1 cellular context compared by ENCODE assay signal in the genomic region with DNA sequence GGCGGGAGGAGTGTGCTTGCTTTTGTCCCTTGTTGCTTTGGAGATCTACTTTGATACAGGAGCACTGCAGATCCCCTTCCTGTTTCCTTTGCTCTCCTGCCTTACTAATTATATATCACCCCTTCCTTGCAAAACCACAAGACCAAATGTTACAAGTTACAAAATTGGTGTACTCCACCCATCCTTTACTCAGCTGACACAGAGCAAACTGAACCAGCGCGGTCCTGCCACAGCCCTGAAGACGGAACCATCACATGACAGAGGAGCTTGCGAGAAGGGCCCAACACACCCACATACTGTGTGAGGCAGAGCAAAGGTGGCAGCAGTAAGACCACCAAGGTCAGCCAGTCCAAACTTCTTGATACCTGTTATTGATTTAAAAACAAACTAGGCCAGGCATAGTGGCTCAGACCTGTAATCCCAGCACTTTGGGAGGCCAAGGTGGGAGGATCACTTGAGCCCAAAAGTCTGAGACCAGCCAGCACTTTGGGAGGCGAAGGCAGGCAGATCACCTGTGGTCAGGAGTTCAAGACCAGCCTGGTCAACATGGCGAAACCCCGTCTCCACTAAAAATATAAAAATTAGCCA.
TF ChIP-seq lines count a peak whose summit lies in the region.

No MANE protein-coding gene starts in this region.

TF ChIP-seq in HepG2, 621 proteins besides CTCF, POLR2A, EP300 and RAD21 (continues in another document):
- 0 out of 2 replicates have a peak, but pooled peaks have one; percentile 36 for TF ChIP-seq ZKSCAN5 (CRISPR knock-in tag; IDR thresholded peaks at IDR 0.05)
- TF ChIP-seq FOSL2 (CRISPR knock-in tag; IDR thresholded peaks at IDR 0.05) = peak; percentile 78
- TF ChIP-seq ZSCAN21 (CRISPR knock-in tag; IDR thresholded peaks at IDR 0.05; ENCODE audit: borderline replicate concordance) = no peak
- TF ChIP-seq, protein P1, sequence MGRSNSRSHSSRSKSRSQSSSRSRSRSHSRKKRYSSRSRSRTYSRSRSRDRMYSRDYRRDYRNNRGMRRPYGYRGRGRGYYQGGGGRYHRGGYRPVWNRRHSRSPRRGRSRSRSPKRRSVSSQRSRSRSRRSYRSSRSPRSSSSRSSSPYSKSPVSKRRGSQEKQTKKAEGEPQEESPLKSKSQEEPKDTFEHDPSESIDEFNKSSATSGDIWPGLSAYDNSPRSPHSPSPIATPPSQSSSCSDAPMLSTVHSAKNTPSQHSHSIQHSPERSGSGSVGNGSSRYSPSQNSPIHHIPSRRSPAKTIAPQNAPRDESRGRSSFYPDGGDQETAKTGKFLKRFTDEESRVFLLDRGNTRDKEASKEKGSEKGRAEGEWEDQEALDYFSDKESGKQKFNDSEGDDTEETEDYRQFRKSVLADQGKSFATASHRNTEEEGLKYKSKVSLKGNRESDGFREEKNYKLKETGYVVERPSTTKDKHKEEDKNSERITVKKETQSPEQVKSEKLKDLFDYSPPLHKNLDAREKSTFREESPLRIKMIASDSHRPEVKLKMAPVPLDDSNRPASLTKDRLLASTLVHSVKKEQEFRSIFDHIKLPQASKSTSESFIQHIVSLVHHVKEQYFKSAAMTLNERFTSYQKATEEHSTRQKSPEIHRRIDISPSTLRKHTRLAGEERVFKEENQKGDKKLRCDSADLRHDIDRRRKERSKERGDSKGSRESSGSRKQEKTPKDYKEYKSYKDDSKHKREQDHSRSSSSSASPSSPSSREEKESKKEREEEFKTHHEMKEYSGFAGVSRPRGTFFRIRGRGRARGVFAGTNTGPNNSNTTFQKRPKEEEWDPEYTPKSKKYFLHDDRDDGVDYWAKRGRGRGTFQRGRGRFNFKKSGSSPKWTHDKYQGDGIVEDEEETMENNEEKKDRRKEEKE (IDR thresholded peaks at IDR 0.05) = no peak
- TF ChIP-seq ZSCAN20 (CRISPR knock-in tag; IDR thresholded peaks at IDR 0.05; ENCODE audit: borderline replicate concordance) = 0 out of 2 replicates have a peak, but pooled peaks have one; percentile 26
- no peak for TF ChIP-seq ZSCAN31 (CRISPR knock-in tag; IDR thresholded peaks at IDR 0.05; ENCODE audit: low read depth)
- TF ChIP-seq ZNF232 (CRISPR knock-in tag; IDR thresholded peaks at IDR 0.05; ENCODE audit: borderline replicate concordance) = 0 out of 2 replicates have a peak, but pooled peaks have one; percentile 47
- TF ChIP-seq ZNF841 (CRISPR knock-in tag; IDR thresholded peaks at IDR 0.05; ENCODE audit: borderline replicate concordance) = 0 out of 2 replicates have a peak, but pooled peaks have one; percentile 37
- TF ChIP-seq, protein P2, sequence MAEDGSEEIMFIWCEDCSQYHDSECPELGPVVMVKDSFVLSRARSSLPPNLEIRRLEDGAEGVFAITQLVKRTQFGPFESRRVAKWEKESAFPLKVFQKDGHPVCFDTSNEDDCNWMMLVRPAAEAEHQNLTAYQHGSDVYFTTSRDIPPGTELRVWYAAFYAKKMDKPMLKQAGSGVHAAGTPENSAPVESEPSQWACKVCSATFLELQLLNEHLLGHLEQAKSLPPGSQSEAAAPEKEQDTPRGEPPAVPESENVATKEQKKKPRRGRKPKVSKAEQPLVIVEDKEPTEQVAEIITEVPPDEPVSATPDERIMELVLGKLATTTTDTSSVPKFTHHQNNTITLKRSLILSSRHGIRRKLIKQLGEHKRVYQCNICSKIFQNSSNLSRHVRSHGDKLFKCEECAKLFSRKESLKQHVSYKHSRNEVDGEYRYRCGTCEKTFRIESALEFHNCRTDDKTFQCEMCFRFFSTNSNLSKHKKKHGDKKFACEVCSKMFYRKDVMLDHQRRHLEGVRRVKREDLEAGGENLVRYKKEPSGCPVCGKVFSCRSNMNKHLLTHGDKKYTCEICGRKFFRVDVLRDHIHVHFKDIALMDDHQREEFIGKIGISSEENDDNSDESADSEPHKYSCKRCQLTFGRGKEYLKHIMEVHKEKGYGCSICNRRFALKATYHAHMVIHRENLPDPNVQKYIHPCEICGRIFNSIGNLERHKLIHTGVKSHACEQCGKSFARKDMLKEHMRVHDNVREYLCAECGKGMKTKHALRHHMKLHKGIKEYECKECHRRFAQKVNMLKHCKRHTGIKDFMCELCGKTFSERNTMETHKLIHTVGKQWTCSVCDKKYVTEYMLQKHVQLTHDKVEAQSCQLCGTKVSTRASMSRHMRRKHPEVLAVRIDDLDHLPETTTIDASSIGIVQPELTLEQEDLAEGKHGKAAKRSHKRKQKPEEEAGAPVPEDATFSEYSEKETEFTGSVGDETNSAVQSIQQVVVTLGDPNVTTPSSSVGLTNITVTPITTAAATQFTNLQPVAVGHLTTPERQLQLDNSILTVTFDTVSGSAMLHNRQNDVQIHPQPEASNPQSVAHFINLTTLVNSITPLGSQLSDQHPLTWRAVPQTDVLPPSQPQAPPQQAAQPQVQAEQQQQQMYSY (CRISPR knock-in tag; IDR thresholded peaks at IDR 0.05) = no peak
- TF ChIP-seq HNRNPLL (IDR thresholded peaks at IDR 0.05; ENCODE audit: low read depth, low read length, poor library complexity, severe bottlenecking) = no peak
- TF ChIP-seq, protein P3, sequence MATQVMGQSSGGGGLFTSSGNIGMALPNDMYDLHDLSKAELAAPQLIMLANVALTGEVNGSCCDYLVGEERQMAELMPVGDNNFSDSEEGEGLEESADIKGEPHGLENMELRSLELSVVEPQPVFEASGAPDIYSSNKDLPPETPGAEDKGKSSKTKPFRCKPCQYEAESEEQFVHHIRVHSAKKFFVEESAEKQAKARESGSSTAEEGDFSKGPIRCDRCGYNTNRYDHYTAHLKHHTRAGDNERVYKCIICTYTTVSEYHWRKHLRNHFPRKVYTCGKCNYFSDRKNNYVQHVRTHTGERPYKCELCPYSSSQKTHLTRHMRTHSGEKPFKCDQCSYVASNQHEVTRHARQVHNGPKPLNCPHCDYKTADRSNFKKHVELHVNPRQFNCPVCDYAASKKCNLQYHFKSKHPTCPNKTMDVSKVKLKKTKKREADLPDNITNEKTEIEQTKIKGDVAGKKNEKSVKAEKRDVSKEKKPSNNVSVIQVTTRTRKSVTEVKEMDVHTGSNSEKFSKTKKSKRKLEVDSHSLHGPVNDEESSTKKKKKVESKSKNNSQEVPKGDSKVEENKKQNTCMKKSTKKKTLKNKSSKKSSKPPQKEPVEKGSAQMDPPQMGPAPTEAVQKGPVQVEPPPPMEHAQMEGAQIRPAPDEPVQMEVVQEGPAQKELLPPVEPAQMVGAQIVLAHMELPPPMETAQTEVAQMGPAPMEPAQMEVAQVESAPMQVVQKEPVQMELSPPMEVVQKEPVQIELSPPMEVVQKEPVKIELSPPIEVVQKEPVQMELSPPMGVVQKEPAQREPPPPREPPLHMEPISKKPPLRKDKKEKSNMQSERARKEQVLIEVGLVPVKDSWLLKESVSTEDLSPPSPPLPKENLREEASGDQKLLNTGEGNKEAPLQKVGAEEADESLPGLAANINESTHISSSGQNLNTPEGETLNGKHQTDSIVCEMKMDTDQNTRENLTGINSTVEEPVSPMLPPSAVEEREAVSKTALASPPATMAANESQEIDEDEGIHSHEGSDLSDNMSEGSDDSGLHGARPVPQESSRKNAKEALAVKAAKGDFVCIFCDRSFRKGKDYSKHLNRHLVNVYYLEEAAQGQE (IDR thresholded peaks at IDR 0.05; ENCODE audit: borderline replicate concordance in 1 of 2, low read depth in 1 of 2, low read length in 2 of 2) = 0 out of 4 replicates have a peak, but pooled peaks of 1 of the 2 experiments have one; percentile 19
- TF ChIP-seq ZNF747 (CRISPR knock-in tag; IDR thresholded peaks at IDR 0.05; ENCODE audit: borderline replicate concordance) = 0 out of 2 replicates have a peak, but pooled peaks have one; percentile 17
- TF ChIP-seq, protein P4, sequence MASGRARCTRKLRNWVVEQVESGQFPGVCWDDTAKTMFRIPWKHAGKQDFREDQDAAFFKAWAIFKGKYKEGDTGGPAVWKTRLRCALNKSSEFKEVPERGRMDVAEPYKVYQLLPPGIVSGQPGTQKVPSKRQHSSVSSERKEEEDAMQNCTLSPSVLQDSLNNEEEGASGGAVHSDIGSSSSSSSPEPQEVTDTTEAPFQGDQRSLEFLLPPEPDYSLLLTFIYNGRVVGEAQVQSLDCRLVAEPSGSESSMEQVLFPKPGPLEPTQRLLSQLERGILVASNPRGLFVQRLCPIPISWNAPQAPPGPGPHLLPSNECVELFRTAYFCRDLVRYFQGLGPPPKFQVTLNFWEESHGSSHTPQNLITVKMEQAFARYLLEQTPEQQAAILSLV (CRISPR knock-in tag; IDR thresholded peaks at IDR 0.05; ENCODE audit: borderline replicate concordance) = no peak
- TF ChIP-seq IRF2 (CRISPR knock-in tag; IDR thresholded peaks at IDR 0.05) = peak; percentile 65; the same call in 1 of the 2 replicates
- peak; percentile 46; the same call in 1 of the 2 replicates for TF ChIP-seq KAT7 (CRISPR knock-in tag; IDR thresholded peaks at IDR 0.05; ENCODE audit: borderline replicate concordance)
- TF ChIP-seq ARHGAP35 (CRISPR knock-in tag; IDR thresholded peaks at IDR 0.05; ENCODE audit: borderline replicate concordance) = peak; percentile 65; the same call in 1 of the 2 replicates
- TF ChIP-seq, protein P5, sequence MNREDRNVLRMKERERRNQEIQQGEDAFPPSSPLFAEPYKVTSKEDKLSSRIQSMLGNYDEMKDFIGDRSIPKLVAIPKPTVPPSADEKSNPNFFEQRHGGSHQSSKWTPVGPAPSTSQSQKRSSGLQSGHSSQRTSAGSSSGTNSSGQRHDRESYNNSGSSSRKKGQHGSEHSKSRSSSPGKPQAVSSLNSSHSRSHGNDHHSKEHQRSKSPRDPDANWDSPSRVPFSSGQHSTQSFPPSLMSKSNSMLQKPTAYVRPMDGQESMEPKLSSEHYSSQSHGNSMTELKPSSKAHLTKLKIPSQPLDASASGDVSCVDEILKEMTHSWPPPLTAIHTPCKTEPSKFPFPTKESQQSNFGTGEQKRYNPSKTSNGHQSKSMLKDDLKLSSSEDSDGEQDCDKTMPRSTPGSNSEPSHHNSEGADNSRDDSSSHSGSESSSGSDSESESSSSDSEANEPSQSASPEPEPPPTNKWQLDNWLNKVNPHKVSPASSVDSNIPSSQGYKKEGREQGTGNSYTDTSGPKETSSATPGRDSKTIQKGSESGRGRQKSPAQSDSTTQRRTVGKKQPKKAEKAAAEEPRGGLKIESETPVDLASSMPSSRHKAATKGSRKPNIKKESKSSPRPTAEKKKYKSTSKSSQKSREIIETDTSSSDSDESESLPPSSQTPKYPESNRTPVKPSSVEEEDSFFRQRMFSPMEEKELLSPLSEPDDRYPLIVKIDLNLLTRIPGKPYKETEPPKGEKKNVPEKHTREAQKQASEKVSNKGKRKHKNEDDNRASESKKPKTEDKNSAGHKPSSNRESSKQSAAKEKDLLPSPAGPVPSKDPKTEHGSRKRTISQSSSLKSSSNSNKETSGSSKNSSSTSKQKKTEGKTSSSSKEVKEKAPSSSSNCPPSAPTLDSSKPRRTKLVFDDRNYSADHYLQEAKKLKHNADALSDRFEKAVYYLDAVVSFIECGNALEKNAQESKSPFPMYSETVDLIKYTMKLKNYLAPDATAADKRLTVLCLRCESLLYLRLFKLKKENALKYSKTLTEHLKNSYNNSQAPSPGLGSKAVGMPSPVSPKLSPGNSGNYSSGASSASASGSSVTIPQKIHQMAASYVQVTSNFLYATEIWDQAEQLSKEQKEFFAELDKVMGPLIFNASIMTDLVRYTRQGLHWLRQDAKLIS (CRISPR knock-in tag; IDR thresholded peaks at IDR 0.05) = no peak
- TF ChIP-seq ZNF33A (CRISPR knock-in tag; IDR thresholded peaks at IDR 0.05; ENCODE audit: borderline replicate concordance) = no peak
- TF ChIP-seq, protein P6, sequence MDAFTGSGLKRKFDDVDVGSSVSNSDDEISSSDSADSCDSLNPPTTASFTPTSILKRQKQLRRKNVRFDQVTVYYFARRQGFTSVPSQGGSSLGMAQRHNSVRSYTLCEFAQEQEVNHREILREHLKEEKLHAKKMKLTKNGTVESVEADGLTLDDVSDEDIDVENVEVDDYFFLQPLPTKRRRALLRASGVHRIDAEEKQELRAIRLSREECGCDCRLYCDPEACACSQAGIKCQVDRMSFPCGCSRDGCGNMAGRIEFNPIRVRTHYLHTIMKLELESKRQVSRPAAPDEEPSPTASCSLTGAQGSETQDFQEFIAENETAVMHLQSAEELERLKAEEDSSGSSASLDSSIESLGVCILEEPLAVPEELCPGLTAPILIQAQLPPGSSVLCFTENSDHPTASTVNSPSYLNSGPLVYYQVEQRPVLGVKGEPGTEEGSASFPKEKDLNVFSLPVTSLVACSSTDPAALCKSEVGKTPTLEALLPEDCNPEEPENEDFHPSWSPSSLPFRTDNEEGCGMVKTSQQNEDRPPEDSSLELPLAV (CRISPR knock-in tag; conservative IDR thresholded peaks at IDR 0.05; ENCODE audit: low read depth) = no peak
- 0 out of 2 replicates have a peak, but pooled peaks have one; percentile 32 for TF ChIP-seq ZNF879 (CRISPR knock-in tag; IDR thresholded peaks at IDR 0.05)
- peak; percentile 67 for TF ChIP-seq ZFX (CRISPR knock-in tag; IDR thresholded peaks at IDR 0.05; ENCODE audit: low read depth)
- 0 out of 2 replicates have a peak, but pooled peaks have one; percentile 45 for TF ChIP-seq ZSCAN25 (CRISPR knock-in tag; IDR thresholded peaks at IDR 0.05)
- 0 out of 2 replicates have a peak, but pooled peaks have one; percentile 81 for TF ChIP-seq KLF12 (CRISPR knock-in tag; IDR thresholded peaks at IDR 0.05; ENCODE audit: borderline replicate concordance)
- TF ChIP-seq RXRB (CRISPR knock-in tag; IDR thresholded peaks at IDR 0.05; ENCODE audit: borderline replicate concordance) = peak; percentile 60
- TF ChIP-seq, protein P7, sequence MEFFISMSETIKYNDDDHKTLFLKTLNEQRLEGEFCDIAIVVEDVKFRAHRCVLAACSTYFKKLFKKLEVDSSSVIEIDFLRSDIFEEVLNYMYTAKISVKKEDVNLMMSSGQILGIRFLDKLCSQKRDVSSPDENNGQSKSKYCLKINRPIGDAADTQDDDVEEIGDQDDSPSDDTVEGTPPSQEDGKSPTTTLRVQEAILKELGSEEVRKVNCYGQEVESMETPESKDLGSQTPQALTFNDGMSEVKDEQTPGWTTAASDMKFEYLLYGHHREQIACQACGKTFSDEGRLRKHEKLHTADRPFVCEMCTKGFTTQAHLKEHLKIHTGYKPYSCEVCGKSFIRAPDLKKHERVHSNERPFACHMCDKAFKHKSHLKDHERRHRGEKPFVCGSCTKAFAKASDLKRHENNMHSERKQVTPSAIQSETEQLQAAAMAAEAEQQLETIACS (CRISPR knock-in tag; IDR thresholded peaks at IDR 0.05) = 0 out of 2 replicates have a peak, but pooled peaks have one; percentile 25
- TF ChIP-seq ZNF234 (CRISPR knock-in tag; conservative IDR thresholded peaks at IDR 0.05) = no peak
- TF ChIP-seq, protein P8, sequence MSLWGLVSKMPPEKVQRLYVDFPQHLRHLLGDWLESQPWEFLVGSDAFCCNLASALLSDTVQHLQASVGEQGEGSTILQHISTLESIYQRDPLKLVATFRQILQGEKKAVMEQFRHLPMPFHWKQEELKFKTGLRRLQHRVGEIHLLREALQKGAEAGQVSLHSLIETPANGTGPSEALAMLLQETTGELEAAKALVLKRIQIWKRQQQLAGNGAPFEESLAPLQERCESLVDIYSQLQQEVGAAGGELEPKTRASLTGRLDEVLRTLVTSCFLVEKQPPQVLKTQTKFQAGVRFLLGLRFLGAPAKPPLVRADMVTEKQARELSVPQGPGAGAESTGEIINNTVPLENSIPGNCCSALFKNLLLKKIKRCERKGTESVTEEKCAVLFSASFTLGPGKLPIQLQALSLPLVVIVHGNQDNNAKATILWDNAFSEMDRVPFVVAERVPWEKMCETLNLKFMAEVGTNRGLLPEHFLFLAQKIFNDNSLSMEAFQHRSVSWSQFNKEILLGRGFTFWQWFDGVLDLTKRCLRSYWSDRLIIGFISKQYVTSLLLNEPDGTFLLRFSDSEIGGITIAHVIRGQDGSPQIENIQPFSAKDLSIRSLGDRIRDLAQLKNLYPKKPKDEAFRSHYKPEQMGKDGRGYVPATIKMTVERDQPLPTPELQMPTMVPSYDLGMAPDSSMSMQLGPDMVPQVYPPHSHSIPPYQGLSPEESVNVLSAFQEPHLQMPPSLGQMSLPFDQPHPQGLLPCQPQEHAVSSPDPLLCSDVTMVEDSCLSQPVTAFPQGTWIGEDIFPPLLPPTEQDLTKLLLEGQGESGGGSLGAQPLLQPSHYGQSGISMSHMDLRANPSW (CRISPR knock-in tag; IDR thresholded peaks at IDR 0.05; ENCODE audit: borderline replicate concordance) = no peak
- TF ChIP-seq ZNF17 (CRISPR knock-in tag; IDR thresholded peaks at IDR 0.05) = 0 out of 2 replicates have a peak, but pooled peaks have one; percentile 49
